In the genomic region with DNA sequence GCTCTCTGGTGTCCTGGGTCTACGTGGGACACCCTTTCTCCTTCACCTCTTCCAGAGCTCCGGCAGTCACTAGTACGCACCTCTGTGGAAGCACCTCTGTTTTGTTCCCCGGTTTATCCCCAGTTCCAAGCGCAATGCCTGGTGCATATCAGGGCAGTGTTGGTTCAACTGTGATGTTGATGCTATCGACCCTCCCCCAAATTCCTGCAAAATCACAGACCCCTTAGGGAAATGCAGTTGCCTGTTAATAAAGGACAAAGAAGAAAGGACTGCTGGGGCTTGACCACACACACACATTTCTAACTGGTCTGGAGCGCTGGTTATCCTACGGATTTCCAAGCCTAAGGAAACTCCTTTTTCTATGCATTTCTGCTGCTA, we compare ENCODE assay signal across 1 cellular context.
TF ChIP-seq lines count a peak whose summit lies in the region.

No MANE protein-coding gene starts in this region.

TF ChIP-seq in HCT116, 20 proteins besides CTCF, POLR2A, EP300 and RAD21 (continued from another document):
- TF ChIP-seq REST (IDR thresholded peaks at IDR 0.05; ENCODE audit: low read depth): no peak
- TF ChIP-seq TCF7L2 (IDR thresholded peaks at IDR 0.05; ENCODE audit: borderline replicate concordance, extremely low read depth, insufficient read depth, insufficient read length): no peak
- TF ChIP-seq SIN3A (IDR thresholded peaks at IDR 0.05; ENCODE audit: low read depth): no peak
- TF ChIP-seq JUND (IDR thresholded peaks at IDR 0.05): no peak
- TF ChIP-seq YY1 (IDR thresholded peaks at IDR 0.05; ENCODE audit: extremely low read depth, insufficient replicate concordance, low read depth, low read length): no peak
- TF ChIP-seq ELF1 (IDR thresholded peaks at IDR 0.05; ENCODE audit: borderline replicate concordance, low read depth): no peak
- TF ChIP-seq EGR1 (IDR thresholded peaks at IDR 0.05; ENCODE audit: low read depth): no peak
- no peak for TF ChIP-seq EZH2 (IDR thresholded peaks at IDR 0.05)
- no peak for TF ChIP-seq CBX3 (IDR thresholded peaks at IDR 0.05; ENCODE audit: low read depth)
- TF ChIP-seq, protein P1, sequence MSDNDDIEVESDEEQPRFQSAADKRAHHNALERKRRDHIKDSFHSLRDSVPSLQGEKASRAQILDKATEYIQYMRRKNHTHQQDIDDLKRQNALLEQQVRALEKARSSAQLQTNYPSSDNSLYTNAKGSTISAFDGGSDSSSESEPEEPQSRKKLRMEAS (IDR thresholded peaks at IDR 0.05): no peak
- TF ChIP-seq, protein P2, sequence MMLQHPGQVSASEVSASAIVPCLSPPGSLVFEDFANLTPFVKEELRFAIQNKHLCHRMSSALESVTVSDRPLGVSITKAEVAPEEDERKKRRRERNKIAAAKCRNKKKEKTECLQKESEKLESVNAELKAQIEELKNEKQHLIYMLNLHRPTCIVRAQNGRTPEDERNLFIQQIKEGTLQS (IDR thresholded peaks at IDR 0.05): no peak
- no peak for TF ChIP-seq ZNF274 (IDR thresholded peaks at IDR 0.05; ENCODE audit: low read depth, low read length)
- TF ChIP-seq EZH2phosphoT487 (IDR thresholded peaks at IDR 0.05; ENCODE audit: borderline replicate concordance): no peak
TF ChIP-seq in HCT116: peak in this region for 0.
